ENCODE assay signal across 7 cellular contexts in genomic region chr14:66371776-66372175, GRCh38.
"Had no signal": no experiment of that assay in that cellular context is flagged by ENCODE, and none has a peak within 500 bp of the region (broad histone marks: within the 10 kb centered on the region; RNA-seq: fewer than 3 reads in every experiment).

No MANE protein-coding gene starts in this region.

- H3K4me3 Mint-ChIP-seq: IgD-negative memory B cell had no signal

- H3K9me3 Mint-ChIP-seq: IgD-negative memory B cell had no signal

- ATAC-seq: HepG2, K562 had no signal

- DNase-seq: IMR-90, KBM-7, KG1 had no signal

- H3K27ac ChIP-seq: HL-60 had no signal

- H3K27ac Mint-ChIP-seq: IgD-negative memory B cell had no signal

- H3K4me3 ChIP-seq: K562 had no signal

- H3K36me3 Mint-ChIP-seq: IgD-negative memory B cell had no signal

- FAIRE-seq: HepG2, K562 had no signal

- H3K4me1 Mint-ChIP-seq: IgD-negative memory B cell had no signal

- H3K27me3 Mint-ChIP-seq: IgD-negative memory B cell had no signal
